In genomic region chr16:85416267-85417109, GRCh38 we compare ENCODE assay signal across 8 cellular contexts.
DNase-seq lines count a peak whose midpoint lies in the region; ATAC-seq and TF ChIP-seq lines count a peak whose summit lies in the region.

No MANE protein-coding gene starts in this region.

- TF ChIP-seq CTCF in endothelial cell (IDR thresholded peaks at IDR 0.05; ENCODE audit: unreplicated experiment) = peak; percentile 82
- TF ChIP-seq CTCF in neural crest cell (conservative IDR thresholded peaks at IDR 0.05) = peak; percentile 73
- peak; percentile 48 to 62 (median 55) for TF ChIP-seq CTCF in tibial nerve (IDR thresholded peaks at IDR 0.05)

- H3K36me3 ChIP-seq in tibial nerve = peaks cover 0 to 14% (median 0%) of the 10 kb centered on the region in 3 donors

- TF ChIP-seq POLR2A in tibial nerve (IDR thresholded peaks at IDR 0.05) = no peak

- CTCF ChIA-PET in activated CD4-positive, alpha-beta memory T cell treated with anti-CD3 and anti-CD28 coated beads, Interleukin-2, amount 10 ng/mL, durations not matched to agents 7 days and 5 days (lab: Charles Lee) = interaction anchor here (0.6 to 1.5 kb wide), 10 partner anchors 12 to 273 kb away, joined by 3 to 13 read pairs (median 3); partner anchors contain the start of genes GINS2 and GSE1

- no peak for ATAC-seq in GM21515 (IDR thresholded peaks at IDR 0.05; ENCODE audit: unreplicated experiment)

- H3K27me3 Mint-ChIP-seq in activated CD4-positive, alpha-beta memory T cell treated with anti-CD3 and anti-CD28 coated beads, Interleukin-2, amount 10 ng/mL, durations not matched to agents 7 days and 5 days = no peaks in the 10 kb centered on the region
- peaks cover 4% of the 10 kb centered on the region for H3K27me3 Mint-ChIP-seq in endothelial cell (ENCODE audit: unreplicated experiment)
- peaks cover 6% of the 10 kb centered on the region for H3K27me3 Mint-ChIP-seq in neural crest cell (ENCODE audit: low read depth)

- TF ChIP-seq EP300 in tibial nerve (IDR thresholded peaks at IDR 0.05) = no peak

- no peaks in the 10 kb centered on the region for H3K36me3 Mint-ChIP-seq in activated CD4-positive, alpha-beta memory T cell treated with anti-CD3 and anti-CD28 coated beads, Interleukin-2, amount 10 ng/mL, durations not matched to agents 7 days and 5 days (ENCODE audit: low read depth)
- H3K36me3 Mint-ChIP-seq in endothelial cell (ENCODE audit: low read depth, unreplicated experiment) (no peaks in the 10 kb centered on the region), neural crest cell (ENCODE audit: low read depth) (no peaks in the 10 kb centered on the region)

- peaks cover 0 to 16% (median 0%) of the 10 kb centered on the region in 4 donors for H3K4me1 ChIP-seq in tibial nerve

- H3K9me3 ChIP-seq in tibial nerve = no peaks in the 10 kb centered on the region

- DNase-seq in NCI-H510A treated with DMSO at 0.1 percent for 48 hours (lab: John Stamatoyannopoulos, UW) (peak; percentile 45), NCI-H510A (lab: John Stamatoyannopoulos, UW) (no peak), NCI-H748 treated with DMSO at 0.1 percent for 48 hours (lab: John Stamatoyannopoulos, UW) (peak; percentile 49), endothelial cell (ENCODE audit: low spot score) (peak; percentile 68), neural crest cell (ENCODE audit: low read depth, low spot score) (peak; percentile 46), tibial nerve (ENCODE audit: low spot score in 2 of 2) (no peak)
- peak; percentile 72 for DNase-seq in activated CD4-positive, alpha-beta memory T cell treated with anti-CD3 and anti-CD28 coated beads, Interleukin-2, amount 10 ng/mL, durations not matched to agents 7 days and 5 days

- H3K4me3 ChIP-seq in tibial nerve = no peak overlapping the region

- no peaks in the 10 kb centered on the region for H3K27me3 ChIP-seq in tibial nerve

- peaks cover 2% of the 10 kb centered on the region for H3K4me1 Mint-ChIP-seq in activated CD4-positive, alpha-beta memory T cell treated with anti-CD3 and anti-CD28 coated beads, Interleukin-2, amount 10 ng/mL, durations not matched to agents 7 days and 5 days
- H3K4me1 Mint-ChIP-seq in endothelial cell (ENCODE audit: unreplicated experiment) (peaks cover 2% of the 10 kb centered on the region), neural crest cell (peaks cover 14% of the 10 kb centered on the region)

- no peak overlapping the region for H3K27ac Mint-ChIP-seq in activated CD4-positive, alpha-beta memory T cell treated with anti-CD3 and anti-CD28 coated beads, Interleukin-2, amount 10 ng/mL, durations not matched to agents 7 days and 5 days
- H3K27ac Mint-ChIP-seq in endothelial cell (ENCODE audit: unreplicated experiment) (no peak overlapping the region), neural crest cell (ENCODE audit: unreplicated experiment) (no peak overlapping the region)

- H3K9me3 Mint-ChIP-seq in activated CD4-positive, alpha-beta memory T cell treated with anti-CD3 and anti-CD28 coated beads, Interleukin-2, amount 10 ng/mL, durations not matched to agents 7 days and 5 days = peaks cover 11% of the 10 kb centered on the region
- H3K9me3 Mint-ChIP-seq in endothelial cell (ENCODE audit: unreplicated experiment) (no peaks in the 10 kb centered on the region), neural crest cell (no peaks in the 10 kb centered on the region)

- no peak overlapping the region for H3K4me3 Mint-ChIP-seq in activated CD4-positive, alpha-beta memory T cell treated with anti-CD3 and anti-CD28 coated beads, Interleukin-2, amount 10 ng/mL, durations not matched to agents 7 days and 5 days
- H3K4me3 Mint-ChIP-seq in endothelial cell (ENCODE audit: unreplicated experiment) = no peak overlapping the region
- no peak overlapping the region for H3K4me3 Mint-ChIP-seq in neural crest cell

- 86 to 87% methylated on average over 15 to 22 of the region's 23 CpGs for WGBS in tibial nerve, 2 donors

- POLR2A ChIA-PET in activated CD4-positive, alpha-beta memory T cell treated with anti-CD3 and anti-CD28 coated beads, Interleukin-2, amount 10 ng/mL, durations not matched to agents 7 days and 5 days (lab: Charles Lee) = no interaction called here

- no peak overlapping the region for H3K27ac ChIP-seq in tibial nerve

Comparison
In these comparisons a context has a peak if more than half of its experiments do, and no peak if none do; other contexts are left out.
1. DNase-seq: peak in NCI-H510A treated with DMSO at 0.1 percent for 48 hours (single experiment), NCI-H748 treated with DMSO at 0.1 percent for 48 hours (single experiment), activated CD4-positive, alpha-beta memory T cell treated with anti-CD3 and anti-CD28 coated beads, Interleukin-2, amount 10 ng/mL, durations not matched to agents 7 days and 5 days (single experiment), endothelial cell (single experiment) and neural crest cell (single experiment); none in NCI-H510A (single experiment) and tibial nerve (0 of 2).
2. Peak in every context shown above with its lines, with median percentiles within 50 percentile points of each other: CTCF ChIP-seq.